In the genomic region with DNA sequence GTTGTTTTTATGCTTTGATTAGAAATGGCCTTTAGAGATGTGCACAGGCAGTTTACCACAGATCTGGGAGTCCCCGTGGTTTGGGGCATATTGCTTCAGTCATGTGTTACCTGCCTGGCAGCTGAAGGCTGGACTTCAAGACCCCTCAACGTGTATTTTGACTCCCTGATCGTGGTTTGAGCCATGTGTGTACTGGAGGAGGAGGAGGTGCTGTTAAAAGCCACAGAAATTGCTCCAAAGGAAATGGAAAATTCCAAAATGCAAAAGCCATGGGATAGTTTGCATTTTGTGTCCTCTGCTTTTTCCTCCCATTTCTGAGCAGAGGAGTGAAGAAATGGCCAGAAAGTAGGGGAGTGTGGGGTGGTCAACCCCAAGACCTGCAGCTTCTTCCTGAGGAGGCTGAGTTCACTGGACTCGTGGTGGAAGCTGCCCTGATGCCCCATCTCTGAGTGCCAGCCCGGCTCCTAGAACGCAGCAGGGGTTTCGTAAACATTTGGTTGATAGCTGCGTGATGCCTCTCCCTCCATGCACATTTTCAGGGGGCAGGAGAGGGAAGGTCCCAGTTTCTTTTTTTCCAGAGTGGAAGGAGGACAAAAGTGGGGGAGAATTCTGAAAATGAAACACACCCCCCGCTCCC, we compare ENCODE assay signal across 14 cellular contexts. TPM values are rescaled to one million over a fixed set of nuclear protein-coding genes. Genes with fewer than 3 reads are reported as not detected.
DNase-seq lines count a peak whose midpoint lies in the region; ATAC-seq and TF ChIP-seq lines count a peak whose summit lies in the region.
"Had no signal": no experiment of that assay in that cellular context is flagged by ENCODE, and none has a peak within 500 bp of the region (broad histone marks: within the 10 kb centered on the region; RNA-seq: fewer than 3 reads in every experiment).

No MANE protein-coding gene starts in this region.

- H2AFZ ChIP-seq in PC-3 (ENCODE audit: low read length) = no peak overlapping the region
- H2AFZ ChIP-seq: hepatocyte had no signal

- peak overlapping the region; percentile 66 for H3K27ac Mint-ChIP-seq in endothelial cell (ENCODE audit: unreplicated experiment)
- H3K27ac Mint-ChIP-seq in progenitor cell of endocrine pancreas = peak overlapping the region; percentile 52

- H3K27ac ChIP-seq in A673 (ENCODE audit: low read depth, low read length, poor library complexity, severe bottlenecking) (peak overlapping the region; percentile 56), PC-3 (ENCODE audit: low read length) (peak overlapping the region; percentile 89)
- H3K27ac ChIP-seq: spleen had no signal

- H3K79me2 ChIP-seq in PC-3 (ENCODE audit: low read length) = no peaks in the 10 kb centered on the region
- H3K79me2 ChIP-seq: hepatocyte had no signal

- H3K4me1 Mint-ChIP-seq in endothelial cell (ENCODE audit: unreplicated experiment) (peaks cover 38% of the 10 kb centered on the region), progenitor cell of endocrine pancreas (ENCODE audit: low read depth) (no peaks in the 10 kb centered on the region)

- peaks cover 40% of the 10 kb centered on the region for H3K36me3 Mint-ChIP-seq in endothelial cell (ENCODE audit: low read depth, unreplicated experiment)
- H3K36me3 Mint-ChIP-seq in progenitor cell of endocrine pancreas (ENCODE audit: insufficient read depth) = peaks cover 20% of the 10 kb centered on the region

- no peaks in the 10 kb centered on the region for H4K20me1 ChIP-seq in PC-3 (ENCODE audit: low read length)

- TF ChIP-seq CTCF in A673 (conservative IDR thresholded peaks at IDR 0.05; ENCODE audit: low read depth, low read length) (no peak), PC-3 (conservative IDR thresholded peaks at IDR 0.05; ENCODE audit: low read depth, low read length) (no peak), endothelial cell (IDR thresholded peaks at IDR 0.05; ENCODE audit: unreplicated experiment) (no peak), progenitor cell of endocrine pancreas (IDR thresholded peaks at IDR 0.05; ENCODE audit: unreplicated experiment) (no peak), GM13977 (IDR thresholded peaks at IDR 0.05; ENCODE audit: extremely low read depth, insufficient read depth, missing control alignments) (no peak)

- no peak for ATAC-seq in PC-3
- ATAC-seq in HG03108 (IDR thresholded peaks at IDR 0.05; ENCODE audit: unreplicated experiment) = no peak

- DNase-seq in A673 (ENCODE audit: low spot score) (no peak), PC-3 (no peak), endothelial cell (ENCODE audit: low spot score) (no peak), progenitor cell of endocrine pancreas (ENCODE audit: low spot score, unreplicated experiment) (no peak), GM13977 (ENCODE audit: low spot score) (no peak), NCI-H1930 (lab: John Stamatoyannopoulos, UW) (no peak), GM19240 (ENCODE audit: insufficient read length, low spot score) (no peak)
- DNase-seq: activated CD4-positive, CD25-positive, alpha-beta regulatory T cell; activated T-cell treated with anti-CD3 and anti-CD28 coated beads for 4 hours; DMS 273 treated with DMSO at 0.1 percent for 48 hours; NCI-H2081 treated with DMSO at 0.1 percent for 48 hours; spleen had no signal

- intact Hi-C loops in A673 (cut with micrococcal nuclease; ENCODE audit: unreplicated experiment) (no loop called here), PC-3 (cut with micrococcal nuclease) (no loop called here)

- POLR2A ChIA-PET in A673 (lab: Charles Lee; ENCODE audit: low non-redundant PET) = no interaction called here
- POLR2A ChIA-PET in PC-3 (lab: Charles Lee; ENCODE audit: unreplicated experiment) = interaction anchor here (0.8 kb wide), 1 partner anchor 15 kb away, joined by 6 read pairs; no protein-coding TSS in a partner anchor

- H3K4me3 Mint-ChIP-seq in endothelial cell (ENCODE audit: unreplicated experiment) (no peak overlapping the region), progenitor cell of endocrine pancreas (ENCODE audit: low read depth) (no peak overlapping the region)

- H3K4me1 ChIP-seq in A673 (ENCODE audit: insufficient read depth, low read length, poor library complexity, severe bottlenecking) (peaks cover 42% of the 10 kb centered on the region), PC-3 (ENCODE audit: insufficient read depth, low read length) (peaks cover 52% of the 10 kb centered on the region)
- H3K4me1 ChIP-seq: spleen had no signal

- no TSS peak for BruUV-seq in A673 (replicated peaks; lab: Mats Ljungman, UMichigan)
- no TSS peak for BruUV-seq in PC-3 (replicated peaks; lab: Mats Ljungman, UMichigan)

- peak overlapping the region; percentile 55; the same call in 1 of the 2 replicates for H3K4me2 ChIP-seq in PC-3 (ENCODE audit: low read length)
- H3K4me2 ChIP-seq: hepatocyte had no signal

- H3K4me3 ChIP-seq in A673 (ENCODE audit: low read depth, low read length, poor library complexity, severe bottlenecking) (no peak overlapping the region), PC-3 (ENCODE audit: low read length) (no peak overlapping the region)
- H3K4me3 ChIP-seq: hepatocyte, spleen had no signal

- H3F3A ChIP-seq in PC-3 (ENCODE audit: low read length, unreplicated experiment) = peaks cover 11% of the 10 kb centered on the region

- H3K9me3 Mint-ChIP-seq in endothelial cell (ENCODE audit: unreplicated experiment) = no peaks in the 10 kb centered on the region
- no peaks in the 10 kb centered on the region for H3K9me3 Mint-ChIP-seq in progenitor cell of endocrine pancreas (ENCODE audit: low read depth)

- H3K9me2 ChIP-seq in PC-3 (replicated peaks; ENCODE audit: low read length) = no peaks in the 10 kb centered on the region

- H3K27me3 Mint-ChIP-seq in endothelial cell (ENCODE audit: unreplicated experiment) = peaks cover 12% of the 10 kb centered on the region
- H3K27me3 Mint-ChIP-seq in progenitor cell of endocrine pancreas = no peaks in the 10 kb centered on the region

- CTCF ChIA-PET in A673 (lab: Charles Lee) (no interaction called here), PC-3 (lab: Charles Lee) (no interaction called here)

- H3K9ac ChIP-seq in PC-3 (ENCODE audit: low read length) = peak overlapping the region; percentile 63

- in situ Hi-C loops in GM13977 (cut with MboI; ENCODE audit: low pct_unique_long_range_greater_than_20kb, low sequenced_read_pairs, unreplicated experiment) = no loop called here

- H3K36me3 ChIP-seq in A673 (ENCODE audit: insufficient read depth, low read length, poor library complexity, severe bottlenecking) = peaks cover 15% of the 10 kb centered on the region
- peaks cover 33% of the 10 kb centered on the region for H3K36me3 ChIP-seq in PC-3 (ENCODE audit: low read depth, low read length)
- H3K36me3 ChIP-seq: spleen had no signal

- H3K9me3 ChIP-seq in A673 (ENCODE audit: low read depth, low read length, poor library complexity, severe bottlenecking) (no peaks in the 10 kb centered on the region), PC-3 (ENCODE audit: low read length) (no peaks in the 10 kb centered on the region)
- H3K9me3 ChIP-seq: spleen had no signal

- H3K27me3 ChIP-seq in A673 (replicated peaks; ENCODE audit: insufficient read depth, low read depth, low read length, poor library complexity) = no peaks in the 10 kb centered on the region
- no peaks in the 10 kb centered on the region for H3K27me3 ChIP-seq in PC-3 (ENCODE audit: low read length)
- H3K27me3 ChIP-seq: hepatocyte had no signal

RNA-seq across cellular contexts. Expression of gene ITGB1BP1, which starts 45.7 kb away (rescaled TPM):
- total RNA-seq in A673 (2021) (115 and 138 TPM in 2 replicates), PC-3 (2014; rRNA removed) (77.6 and 78.5 TPM in 2 replicates), endothelial cell (ENCODE audit: unreplicated experiment) (97.3 TPM), progenitor cell of endocrine pancreas (40.7 and 41.8 TPM in 2 replicates)

RNA-seq across cellular contexts. Expression of gene CPSF3, which starts 45.9 kb away (rescaled TPM):
- total RNA-seq in A673 (2021) (86.8 and 87.2 TPM in 2 replicates), PC-3 (2014; rRNA removed) (42.6 and 60.1 TPM in 2 replicates), endothelial cell (ENCODE audit: unreplicated experiment) (55.2 TPM), progenitor cell of endocrine pancreas (60.3 and 60.4 TPM in 2 replicates)
